Comparison of ENCODE assay signal across 21 cellular contexts in genomic region chr6:136228811-136229210, GRCh38. TPM values are rescaled to one million over a fixed set of nuclear protein-coding genes. Genes with fewer than 3 reads are reported as not detected.
DNase-seq lines count a peak whose midpoint lies in the region; ATAC-seq lines count a peak whose summit lies in the region.
"Had no signal": no experiment of that assay in that cellular context is flagged by ENCODE, and none has a peak within 500 bp of the region (broad histone marks: within the 10 kb centered on the region; RNA-seq: fewer than 3 reads in every experiment).

No MANE protein-coding gene starts in this region.

- H3K27ac Mint-ChIP-seq in activated naive CD4-positive, alpha-beta T cell treated with anti-CD3 and anti-CD28 coated beads, Interleukin-2, amount 50 U/mL, for 72 hours: no peak overlapping the region
- H3K27ac Mint-ChIP-seq: activated CD8-positive, alpha-beta T cell treated with anti-CD3 and anti-CD28 coated beads for 36 hours; activated naive CD8-positive, alpha-beta T cell; stimulated activated naive CD8-positive, alpha-beta T cell treated with anti-CD3 and anti-CD28 coated beads, Interleukin-15, Interleukin-2, amounts not matched to agents 100 ng/mL and 50 ng/mL, for 24 hours; WTC11 had no signal

- ATAC-seq in GM21390 (IDR thresholded peaks at IDR 0.05; ENCODE audit: unreplicated experiment) (peak; percentile 54), HG03469 (IDR thresholded peaks at IDR 0.05; ENCODE audit: unreplicated experiment) (peak; percentile 53), GM19328 (IDR thresholded peaks at IDR 0.05; ENCODE audit: unreplicated experiment) (no peak)
- ATAC-seq in activated naive CD4-positive, alpha-beta T cell treated with anti-CD3 and anti-CD28 coated beads, Interleukin-2, amount 50 U/mL, for 72 hours: no peak
- ATAC-seq: activated CD8-positive, alpha-beta T cell treated with anti-CD3 and anti-CD28 coated beads for 36 hours; effector memory CD8-positive, alpha-beta T cell; left lung; WTC11 had no signal

- peaks cover 5% of the 10 kb centered on the region in 2 donors for H3K9me3 Mint-ChIP-seq in activated naive CD4-positive, alpha-beta T cell treated with anti-CD3 and anti-CD28 coated beads, Interleukin-2, amount 50 U/mL, for 72 hours
- H3K9me3 Mint-ChIP-seq: effector memory CD8-positive, alpha-beta T cell; stimulated activated naive CD8-positive, alpha-beta T cell treated with anti-CD3 and anti-CD28 coated beads, Interleukin-15, Interleukin-2, amounts not matched to agents 100 ng/mL and 50 ng/mL, for 24 hours had no signal

- H3K36me3 Mint-ChIP-seq in activated naive CD4-positive, alpha-beta T cell treated with anti-CD3 and anti-CD28 coated beads, Interleukin-2, amount 50 U/mL, for 72 hours: peaks cover 0 to 3% of the 10 kb centered on the region in 2 donors

- DNase-seq in SIG-M5 (lab: John Stamatoyannopoulos, UW) (peak; percentile 57), cerebellar nuclear complex (lab: John Stamatoyannopoulos, UW) (no peak), ecto neural progenitor cell (ENCODE audit: low spot score) (no peak)
- DNase-seq in activated naive CD4-positive, alpha-beta T cell treated with anti-CD3 and anti-CD28 coated beads, Interleukin-2, amount 50 U/mL, for 72 hours (ENCODE audit: low spot score in 2 of 2): no peak
- DNase-seq: activated CD8-positive, alpha-beta T cell treated with anti-CD3 and anti-CD28 coated beads for 36 hours; activated T-cell treated with anti-CD3 and anti-CD28 coated beads, Interleukin-2, amount 50 U/mL, for 48 hours; BE2C; effector memory CD8-positive, alpha-beta T cell; glutamatergic neuron; left lung; NCI-H1092 treated with DMSO at 0.1 percent for 48 hours; NCI-H510A treated with DMSO at 0.1 percent for 48 hours; OCI-M1; SHP77 treated with DMSO at 0.1 percent for 48 hours; trophoblast cell had no signal

RNA-seq across cellular contexts. Expression of gene MTFR2, which starts 21.3 kb away (rescaled TPM):
- total RNA-seq in activated naive CD4-positive, alpha-beta T cell treated with anti-CD3 and anti-CD28 coated beads, Interleukin-2, amount 50 U/mL, for 72 hours: 10 to 100 TPM; 25.9 to 32.0 TPM

Comparison
In these comparisons a context has a peak if more than half of its experiments do, and no peak if none do; other contexts are left out.
1. ATAC-seq: peak in GM21390 (single experiment) and HG03469 (single experiment); none in activated naive CD4-positive, alpha-beta T cell treated with anti-CD3 and anti-CD28 coated beads, Interleukin-2, amount 50 U/mL, for 72 hours (0 of 2) and GM19328 (single experiment).